17 cellular contexts compared by ENCODE assay signal in the genomic region with DNA sequence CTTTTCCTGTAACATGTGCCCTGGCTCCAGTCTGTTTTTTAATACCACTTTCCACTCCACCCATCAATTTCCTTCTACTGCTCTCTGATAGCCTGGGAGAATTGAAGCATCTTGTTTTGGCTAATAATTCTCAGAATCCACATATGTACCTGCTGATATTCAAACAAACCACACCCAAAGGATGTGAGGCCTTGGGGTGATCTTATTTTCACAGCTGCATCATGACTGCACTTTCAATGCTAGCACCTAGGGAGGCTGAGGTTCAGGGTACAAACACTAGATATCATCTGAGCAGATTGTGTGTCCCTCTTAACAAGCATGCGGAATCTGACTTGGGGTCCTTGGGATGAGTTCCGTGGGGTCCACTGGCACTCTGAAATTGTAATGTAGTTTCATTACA. TPM values are rescaled to one million over a fixed set of nuclear protein-coding genes. Genes with fewer than 3 reads are reported as not detected.
A peak's percentile ranks its signal among the peaks of the same experiment; 100 is the strongest.
DNase-seq lines count a peak whose midpoint lies in the region; ATAC-seq, FAIRE-seq and TF ChIP-seq lines count a peak whose summit lies in the region.
"Had no signal": no experiment of that assay in that cellular context is flagged by ENCODE, and none has a peak within 500 bp of the region (broad histone marks: within the 10 kb centered on the region; RNA-seq: fewer than 3 reads in every experiment).

No MANE protein-coding gene starts in this region.

- no peak for TF ChIP-seq RAD21 in HepG2 (CRISPR knock-in tag; IDR thresholded peaks at IDR 0.05)

- POLR2A ChIA-PET in HepG2 (lab: Yijun Ruan, JAX), result no interaction called here

- H3K9me3 ChIP-seq in HepG2 (ENCODE audit: low read length) (no peaks in the 10 kb centered on the region), right lobe of liver (no peaks in the 10 kb centered on the region), T-helper 17 cell (ENCODE audit: control insufficient read depth, low read length, poor library complexity, severe bottlenecking) (no peaks in the 10 kb centered on the region)
- H3K9me3 ChIP-seq: HAP-1 had no signal

- H3K27me3 ChIP-seq in HepG2 (ENCODE audit: control insufficient read depth in 1 of 2, insufficient read depth in 2 of 2, low read length in 2 of 2), result peaks cover 0 to 8% of the 10 kb centered on the region in 2 experiments; a peak in 3 of 5 replicates
- H3K27me3 ChIP-seq in right lobe of liver, result no peaks in the 10 kb centered on the region

- in situ Hi-C loops in HepG2 (cut with HindIII; ENCODE audit: extremely low pct_ligation_motif_present, low pct_unique_long_range_greater_than_20kb), result no loop called here

- no peaks in the 10 kb centered on the region for H3K79me2 ChIP-seq in HepG2 (ENCODE audit: insufficient read depth, low read length)

- CTCF ChIA-PET in HepG2 (lab: Yijun Ruan, JAX; ENCODE audit: low intra/inter-chr PET ratio, low total read pairs), result no interaction called here

- H3K4me1 Mint-ChIP-seq in T-helper 17 cell, result peaks cover 22% of the 10 kb centered on the region
- H3K4me1 Mint-ChIP-seq: CD14-positive monocyte had no signal

- no peak overlapping the region for H3K9ac ChIP-seq in HepG2 (ENCODE audit: insufficient read depth, low read depth, low read length)

- peaks cover 8% of the 10 kb centered on the region for H3K36me3 Mint-ChIP-seq in T-helper 17 cell (ENCODE audit: low read depth)
- H3K36me3 Mint-ChIP-seq: CD14-positive monocyte had no signal

- H3K27ac ChIP-seq in HepG2 (ENCODE audit: extremely low read length, insufficient read depth, low read length) (no peak overlapping the region), right lobe of liver (no peak overlapping the region)
- H3K27ac ChIP-seq: 22Rv1 had no signal

- no peak overlapping the region for H3K4me3 ChIP-seq in HepG2 (replicated peaks in 1 of 3; ENCODE audit: insufficient read depth in 1 of 3, low read depth in 2 of 3, low read length in 3 of 3)
- H3K4me3 ChIP-seq in right lobe of liver, result no peak overlapping the region
- H3K4me3 ChIP-seq: HAP-1 had no signal

- no peak overlapping the region for H2AFZ ChIP-seq in HepG2 (ENCODE audit: low read length)

- peaks cover 16% of the 10 kb centered on the region for H3K27me3 Mint-ChIP-seq in T-helper 17 cell

- no peak overlapping the region for H3K4me2 ChIP-seq in HepG2 (ENCODE audit: low read depth, low read length)

- WGBS in HepG2 (ENCODE audit: low lambda C conversion rate), result 60% methylated on average over 2 of the region's 2 CpGs
- whole genome bisulfite sequencing in right lobe of liver (ENCODE audit: insufficient coverage, low coverage, low lambda C conversion rate, missing lambda C conversion rate), result 100% methylated on average over 1 of the region's 2 CpGs

- H3K4me1 ChIP-seq in HepG2 (ENCODE audit: insufficient read depth, low read length), result no peaks in the 10 kb centered on the region
- H3K4me1 ChIP-seq in right lobe of liver, result no peaks in the 10 kb centered on the region
- H3K4me1 ChIP-seq: HAP-1 had no signal

- TF ChIP-seq EP300 in HepG2 (IDR thresholded peaks at IDR 0.05; ENCODE audit: low read depth in 2 of 2, low read length in 2 of 2) (no peak), HepG2 (CRISPR knock-in tag; IDR thresholded peaks at IDR 0.05; ENCODE audit: borderline replicate concordance) (no peak)

- H3K4me3 Mint-ChIP-seq in T-helper 17 cell, result peak overlapping the region; percentile 75
- H3K4me3 Mint-ChIP-seq: CD14-positive monocyte had no signal

- no TSS peak for BruUV-seq in HepG2 (replicated peaks; lab: Mats Ljungman, UMichigan)

- H3K36me3 ChIP-seq in HepG2 (replicated peaks in 1 of 2; ENCODE audit: control insufficient read depth in 1 of 2, insufficient read depth in 2 of 2, low read length in 2 of 2) (no peaks in the 10 kb centered on the region), right lobe of liver (no peaks in the 10 kb centered on the region)
- H3K36me3 ChIP-seq: HAP-1 had no signal

- ATAC-seq in HepG2 (no peak), right lobe of liver (no peak), T-helper 17 cell (peak; percentile 36), HG03342 (IDR thresholded peaks at IDR 0.05; ENCODE audit: unreplicated experiment) (no peak)

- H3K27ac Mint-ChIP-seq in T-helper 17 cell, result peak overlapping the region; percentile 83
- H3K27ac Mint-ChIP-seq: CD14-positive monocyte had no signal

- DNase-seq in NCI-H748 (lab: John Stamatoyannopoulos, UW; ENCODE audit: unreplicated experiment), result peak; percentile 14
- DNase-seq in NCI-H748 treated with DMSO at 0.1 percent for 48 hours (lab: John Stamatoyannopoulos, UW), result no peak
- DNase-seq in HepG2 (ENCODE audit: low spot score), result no peak
- no peak for DNase-seq in right lobe of liver
- DNase-seq in T-helper 17 cell, result no peak
- no peak for DNase-seq in MV-4-11 (lab: John Stamatoyannopoulos, UW)
- no peak for DNase-seq in hepatic stellate cell (ENCODE audit: low spot score)
- DNase-seq: DMS53, GF-D8 had no signal

- TF ChIP-seq CTCF in HepG2 (CRISPR knock-in tag; IDR thresholded peaks at IDR 0.05) (no peak), right lobe of liver (IDR thresholded peaks at IDR 0.05) (no peak)

- intact Hi-C loops in HepG2 (cut with micrococcal nuclease; ENCODE audit: unreplicated experiment), result no loop called here
- intact Hi-C loops in right lobe of liver (cut with DNase I), result no loop called here

- TF ChIP-seq POLR2A in HepG2 (IDR thresholded peaks at IDR 0.05; ENCODE audit: insufficient read depth in 1 of 2, low read depth in 2 of 2, low read length in 2 of 2) (no peak), right lobe of liver (IDR thresholded peaks at IDR 0.05) (no peak)

- FAIRE-seq in HepG2 (lab: Jason Lieb, UNC), result no peak
- FAIRE-seq: GM19239, H1, HTR-8/SVneo had no signal

- no peaks in the 10 kb centered on the region for H4K20me1 ChIP-seq in HepG2 (ENCODE audit: insufficient read depth, low read length)

TF ChIP-seq in HepG2, 621 proteins besides CTCF, POLR2A, EP300 and RAD21:
- TF ChIP-seq, protein P1, sequence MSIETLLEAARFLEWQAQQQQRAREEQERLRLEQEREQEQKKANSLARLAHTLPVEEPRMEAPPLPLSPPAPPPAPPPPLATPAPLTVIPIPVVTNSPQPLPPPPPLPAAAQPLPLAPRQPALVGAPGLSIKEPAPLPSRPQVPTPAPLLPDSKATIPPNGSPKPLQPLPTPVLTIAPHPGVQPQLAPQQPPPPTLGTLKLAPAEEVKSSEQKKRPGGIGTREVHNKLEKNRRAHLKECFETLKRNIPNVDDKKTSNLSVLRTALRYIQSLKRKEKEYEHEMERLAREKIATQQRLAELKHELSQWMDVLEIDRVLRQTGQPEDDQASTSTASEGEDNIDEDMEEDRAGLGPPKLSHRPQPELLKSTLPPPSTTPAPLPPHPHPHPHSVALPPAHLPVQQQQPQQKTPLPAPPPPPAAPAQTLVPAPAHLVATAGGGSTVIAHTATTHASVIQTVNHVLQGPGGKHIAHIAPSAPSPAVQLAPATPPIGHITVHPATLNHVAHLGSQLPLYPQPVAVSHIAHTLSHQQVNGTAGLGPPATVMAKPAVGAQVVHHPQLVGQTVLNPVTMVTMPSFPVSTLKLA (IDR thresholded peaks at IDR 0.05), result 0 out of 2 replicates have a peak, but pooled peaks have one; percentile 18
- TF ChIP-seq SOX13 (IDR thresholded peaks at IDR 0.05), result no peak
- no peak for TF ChIP-seq SOX13 (CRISPR knock-in tag; conservative IDR thresholded peaks at IDR 0.05 in 1 of 2, IDR thresholded peaks at IDR 0.05 in 1 of 2)

RNA-seq across cellular contexts. Expression of a gene that starts 12.7 kb away (rescaled TPM):
- not detected in 2 replicates for total RNA-seq in HepG2 (2016; rRNA removed; fragmentation: Illumina TruSeq; extraction: Trizol)
- total RNA-seq in HepG2 (2016; cell fraction: cytosol; rRNA removed; fragmentation: Illumina TruSeq; extraction: Trizol; ENCODE audit: low read depth), result not detected in 2 replicates
- not detected in 2 replicates for total RNA-seq in HepG2 (2016; cell fraction: insoluble cytoplasmic fraction; rRNA removed; fragmentation: Illumina TruSeq; extraction: Trizol)
- not detected in 2 replicates for total RNA-seq in HepG2 (2016; cell fraction: membrane; rRNA removed; fragmentation: Illumina TruSeq; extraction: Trizol)
- total RNA-seq in HepG2 (2016; cell fraction: nucleus; rRNA removed; fragmentation: Illumina TruSeq; extraction: Trizol), result not detected in 2 replicates
- polyA plus RNA-seq in HepG2 (2011; rRNA removed), result not detected in 2 replicates
- polyA plus RNA-seq in HepG2 (2011; cell fraction: cytosol; rRNA removed), result not detected in 2 replicates
- not detected in 2 replicates for polyA plus RNA-seq in HepG2 (2011; cell fraction: nucleus; rRNA removed)
- not detected in 2 replicates for polyA plus RNA-seq in HepG2 (2012)
- not detected in 2 replicates for polyA plus RNA-seq in HepG2 (2016; cell fraction: cytosol; fragmentation: Illumina TruSeq; extraction: Trizol; ENCODE audit: low read depth)
- polyA plus RNA-seq in HepG2 (2016; cell fraction: insoluble cytoplasmic fraction; fragmentation: Illumina TruSeq; extraction: Trizol; ENCODE audit: low read depth), result not detected in 2 replicates
- polyA plus RNA-seq in HepG2 (2016; cell fraction: membrane; fragmentation: Illumina TruSeq; extraction: Trizol; ENCODE audit: low read depth), result not detected in 2 replicates
- not detected in 2 replicates for polyA plus RNA-seq in HepG2 (2016; cell fraction: nucleus; fragmentation: Illumina TruSeq; extraction: Trizol; ENCODE audit: insufficient read depth, low read depth)
- polyA minus RNA-seq in HepG2 (2011; rRNA and poly(A)+ RNA removed; ENCODE audit: low replicate concordance), result not detected in 2 replicates
- not detected in 2 replicates for polyA minus RNA-seq in HepG2 (2011; cell fraction: cytosol; rRNA and poly(A)+ RNA removed)
- polyA minus RNA-seq in HepG2 (2011; cell fraction: nucleus; rRNA and poly(A)+ RNA removed), result not detected in 2 replicates
- 1 to 10 TPM in 3 of 6 experiments, under 1 TPM in 3; 0.02 to 2.7 (median 0.85) TPM for total RNA-seq in right lobe of liver
- total RNA-seq in T-helper 17 cell, result not detected
- total RNA-seq: A673 had no signal
- polyA plus RNA-seq: CD14-positive monocyte had no signal
